14 cellular contexts compared by ENCODE assay signal in genomic region chr6:134249759-134250602, GRCh38.
A peak's percentile ranks its signal among the peaks of the same experiment; 100 is the strongest.
DNase-seq lines count a peak whose midpoint lies in the region; ATAC-seq, FAIRE-seq and TF ChIP-seq lines count a peak whose summit lies in the region.
"Had no signal": no experiment of that assay in that cellular context is flagged by ENCODE, and none has a peak within 500 bp of the region (broad histone marks: within the 10 kb centered on the region; RNA-seq: fewer than 3 reads in every experiment).

No MANE protein-coding gene starts in this region.

- TF ChIP-seq CTCF in left ventricle myocardium inferior (IDR thresholded peaks at IDR 0.05; ENCODE audit: borderline replicate concordance) = no peak
- no peak for TF ChIP-seq CTCF in astrocyte (IDR thresholded peaks at IDR 0.05; ENCODE audit: insufficient read depth, low read depth, low read length)
- TF ChIP-seq CTCF in liver (IDR thresholded peaks at IDR 0.05; ENCODE audit: low read depth, low read length, missing input control) = no peak
- TF ChIP-seq CTCF in thyroid gland (IDR thresholded peaks at IDR 0.05) = no peak

- intact Hi-C loops in left ventricle myocardium inferior (cut with micrococcal nuclease) (no loop called here), Right ventricle myocardium superior (cut with DNase I) (no loop called here), thyroid gland (cut with DNase I) (loop anchor here (10.0 kb wide), 1 partner anchor 45 kb away; no protein-coding TSS in a partner anchor)

- peaks cover 22% of the 10 kb centered on the region for H3K4me1 Mint-ChIP-seq in astrocyte (ENCODE audit: low read depth, unreplicated experiment)

- H2AFZ ChIP-seq in astrocyte (ENCODE audit: low read depth, low read length) = peak overlapping the region; percentile 19

- H3K27ac ChIP-seq in left ventricle myocardium inferior (replicated peaks) = peak overlapping the region; percentile 0
- H3K27ac ChIP-seq in astrocyte (ENCODE audit: low read depth, low read length) = no peak overlapping the region
- H3K27ac ChIP-seq in liver (ENCODE audit: low read depth in 1 of 2, low read length in 2 of 2) = peak overlapping the region; percentile 73 to 82
- H3K27ac ChIP-seq in thyroid gland = peak overlapping the region; percentile 35 to 61 (median 60)
- no peak overlapping the region for H3K27ac ChIP-seq in effector memory CD4-positive, alpha-beta T cell (ENCODE audit: insufficient read depth, low read length, poor library complexity, severe bottlenecking)

- TF ChIP-seq RAD21 in liver (IDR thresholded peaks at IDR 0.05) = peak; percentile 36 to 40

- H3K36me3 Mint-ChIP-seq in astrocyte (ENCODE audit: low read depth, unreplicated experiment) = no peaks in the 10 kb centered on the region

- H3K4me1 ChIP-seq in left ventricle myocardium inferior = peaks cover 22% of the 10 kb centered on the region
- peaks cover 3% of the 10 kb centered on the region for H3K4me1 ChIP-seq in astrocyte (ENCODE audit: insufficient read depth, low read length)
- H3K4me1 ChIP-seq in liver (ENCODE audit: control insufficient read depth in 4 of 4, insufficient read depth in 4 of 4, low read length in 3 of 4) = peaks cover 4 to 22% (median 9%) of the 10 kb centered on the region in 4 donors
- H3K4me1 ChIP-seq in thyroid gland = peaks cover 19 to 33% of the 10 kb centered on the region in 2 donors
- H3K4me1 ChIP-seq in effector memory CD4-positive, alpha-beta T cell (ENCODE audit: control insufficient read depth, insufficient read depth, low read length, poor library complexity, severe bottlenecking) = peaks cover 34% of the 10 kb centered on the region

- H3K36me3 ChIP-seq in left ventricle myocardium inferior (no peaks in the 10 kb centered on the region), astrocyte (ENCODE audit: insufficient read depth, low read length) (no peaks in the 10 kb centered on the region), liver (ENCODE audit: control insufficient read depth in 4 of 4, insufficient read depth in 3 of 4, low read depth in 1 of 4, low read length in 3 of 4) (no peaks in the 10 kb centered on the region), thyroid gland (no peaks in the 10 kb centered on the region)
- H3K36me3 ChIP-seq in effector memory CD4-positive, alpha-beta T cell (ENCODE audit: control insufficient read depth, insufficient read depth, low read length) = no peaks in the 10 kb centered on the region

- H3K4me3 ChIP-seq in left ventricle myocardium inferior (no peak overlapping the region), astrocyte (ENCODE audit: insufficient read depth, low read depth, low read length) (no peak overlapping the region), liver (ENCODE audit: low read depth in 1 of 3, low read length in 3 of 3) (no peak overlapping the region), thyroid gland (replicated peaks in 1 of 3) (no peak overlapping the region)
- no peak overlapping the region for H3K4me3 ChIP-seq in effector memory CD4-positive, alpha-beta T cell (ENCODE audit: insufficient read depth, low read depth, low read length, poor library complexity, severe bottlenecking)

- no peak for FAIRE-seq in astrocyte (lab: Jason Lieb, UNC)
- FAIRE-seq: GM12891 had no signal

- no peak overlapping the region for H3K4me3 Mint-ChIP-seq in astrocyte (ENCODE audit: unreplicated experiment)
- H3K4me3 Mint-ChIP-seq: B cell had no signal

- H3K27me3 ChIP-seq in left ventricle myocardium inferior (ENCODE audit: low read depth) (no peaks in the 10 kb centered on the region), astrocyte (ENCODE audit: insufficient read depth, low read length) (no peaks in the 10 kb centered on the region), liver (ENCODE audit: control insufficient read depth in 4 of 4, insufficient read depth in 4 of 4, low read length in 3 of 4) (no peaks in the 10 kb centered on the region), thyroid gland (no peaks in the 10 kb centered on the region)
- H3K27me3 ChIP-seq in effector memory CD4-positive, alpha-beta T cell (replicated peaks; ENCODE audit: control insufficient read depth, insufficient read depth, low read length, poor library complexity, severe bottlenecking) = no peaks in the 10 kb centered on the region

- H3K9me3 Mint-ChIP-seq in astrocyte (ENCODE audit: unreplicated experiment) = no peaks in the 10 kb centered on the region

- no peak for DNase-seq in left ventricle myocardium inferior
- DNase-seq in Right ventricle myocardium superior = no peak
- peak; percentile 85 for DNase-seq in astrocyte (ENCODE audit: low read depth)
- DNase-seq in thyroid gland = no peak
- DNase-seq in effector memory CD4-positive, alpha-beta T cell = no peak
- no peak for DNase-seq in HPDE6-E6E7 (ENCODE audit: extremely low spot score)
- DNase-seq: mesendoderm; NCI-H187 treated with DMSO at 0.1 percent for 48 hours; stimulated activated CD4-positive, alpha-beta T cell treated with anti-CD3 and anti-CD28 coated beads, Interleukin-4, amount 100 ng/mL, for 24 hours had no signal

- H3K9ac ChIP-seq in astrocyte (ENCODE audit: low read length) = no peak overlapping the region
- H3K9ac ChIP-seq in liver (ENCODE audit: low read depth in 1 of 2, low read length in 2 of 2) = peak overlapping the region; percentile 41 to 43

- TF ChIP-seq POLR2A in thyroid gland (IDR thresholded peaks at IDR 0.05) = no peak

- H3K4me2 ChIP-seq in astrocyte (ENCODE audit: low read length) = peak overlapping the region; percentile 36

- 11% methylated on average over 7 of the region's 7 CpGs for WGBS in liver
- 36 to 40% methylated on average over 7 of the region's 7 CpGs for WGBS in thyroid gland, 2 donors

- H4K20me1 ChIP-seq in astrocyte (ENCODE audit: insufficient read depth, low read length) = no peaks in the 10 kb centered on the region

- no peaks in the 10 kb centered on the region for H3K79me2 ChIP-seq in astrocyte (ENCODE audit: insufficient read depth, low read length)

- H3K27me3 Mint-ChIP-seq in astrocyte (ENCODE audit: low read depth, unreplicated experiment) = no peaks in the 10 kb centered on the region
- H3K27me3 Mint-ChIP-seq: B cell had no signal

- H3K9me3 ChIP-seq in left ventricle myocardium inferior (replicated peaks) = no peaks in the 10 kb centered on the region
- no peaks in the 10 kb centered on the region for H3K9me3 ChIP-seq in astrocyte (ENCODE audit: insufficient read depth, low read depth, low read length)
- H3K9me3 ChIP-seq in liver (ENCODE audit: control insufficient read depth in 4 of 4, low read length in 3 of 4) = no peaks in the 10 kb centered on the region
- no peaks in the 10 kb centered on the region for H3K9me3 ChIP-seq in thyroid gland
- H3K9me3 ChIP-seq in effector memory CD4-positive, alpha-beta T cell (ENCODE audit: control insufficient read depth, low read length) = no peaks in the 10 kb centered on the region

- ATAC-seq in Right ventricle myocardium superior (ENCODE audit: poor library complexity) (no peak), GM18867 (IDR thresholded peaks at IDR 0.05; ENCODE audit: unreplicated experiment) (no peak)
- ATAC-seq: esophagus mucosa had no signal

- H3K27ac Mint-ChIP-seq in astrocyte (ENCODE audit: unreplicated experiment) = no peak overlapping the region

TF ChIP-seq in liver, 16 proteins besides CTCF, POLR2A, EP300 and RAD21 (continues in another document):
- no peak for TF ChIP-seq NR2F2 (IDR thresholded peaks at IDR 0.05)
- TF ChIP-seq JUND (IDR thresholded peaks at IDR 0.05) = peak; percentile 39 to 56
- peak in 1 of 2 donors; percentile 14 for TF ChIP-seq EGR1 (IDR thresholded peaks at IDR 0.05; ENCODE audit: low read depth in 2 of 2)
- TF ChIP-seq ATF3 (IDR thresholded peaks at IDR 0.05) = no peak
- peak; percentile 26 for TF ChIP-seq REST (IDR thresholded peaks at IDR 0.05)
- peak; percentile 61 to 63 for TF ChIP-seq HNF4A (conservative IDR thresholded peaks at IDR 0.05)
- peak; percentile 25 for TF ChIP-seq YY1 (IDR thresholded peaks at IDR 0.05)
- no peak for TF ChIP-seq FOXA1 (IDR thresholded peaks at IDR 0.05)

Comparison
In these comparisons a context has a peak if more than half of its experiments do, and no peak if none do; other contexts are left out.
1. H3K27ac ChIP-seq: peak in left ventricle myocardium inferior (single experiment), liver (2 of 2) and thyroid gland (3 of 3); none in astrocyte (single experiment) and effector memory CD4-positive, alpha-beta T cell (single experiment).